Comparison of ENCODE assay signal across 19 cellular contexts in genomic region chr2:187034434-187034833, GRCh38.
DNase-seq lines count a peak whose midpoint lies in the region; ATAC-seq and TF ChIP-seq lines count a peak whose summit lies in the region.
"Had no signal": no experiment of that assay in that cellular context is flagged by ENCODE, and none has a peak within 500 bp of the region (broad histone marks: within the 10 kb centered on the region; RNA-seq: fewer than 3 reads in every experiment).

No MANE protein-coding gene starts in this region.

- in situ Hi-C loops in Caki2 (cut with HindIII; ENCODE audit: low pct_unique_long_range_greater_than_20kb, low sequenced_read_pairs) = no loop called here

- H3K4me3 Mint-ChIP-seq in Calu3 (ENCODE audit: low read depth, unreplicated experiment) = peak overlapping the region; percentile 5
- H3K4me3 Mint-ChIP-seq: CD4-positive, CD25-positive, alpha-beta regulatory T cell; CD8-positive, alpha-beta memory T cell; H9 had no signal

- intact Hi-C loops in Calu3 (cut with micrococcal nuclease; ENCODE audit: unreplicated experiment) = loop anchor here (1.0 kb wide), 1 partner anchor 41 kb away; no protein-coding TSS in a partner anchor

- CTCF ChIA-PET in Calu3 (lab: Charles Lee) = no interaction called here

- no peak for TF ChIP-seq CTCF in Calu3 (IDR thresholded peaks at IDR 0.05; ENCODE audit: unreplicated experiment)

- peak; percentile 53 for DNase-seq in Caki2 (ENCODE audit: low read depth)
- no peak for DNase-seq in Calu3
- DNase-seq in NCI-H146 (lab: John Stamatoyannopoulos, UW) = peak; percentile 35
- DNase-seq in astrocyte of the hippocampus (ENCODE audit: low read depth, low spot score) = peak; percentile 5
- DNase-seq in activated CD8-positive, alpha-beta memory T cell treated with anti-CD3 and anti-CD28 coated beads for 24 hours = no peak
- no peak for DNase-seq in NK-92 treated with Interleukin-12 subunit alpha and Interleukin-12 subunit beta, amount 100 ng/mL, for 24 hours (lab: John Stamatoyannopoulos, UW)
- DNase-seq: ACHN; BE2C; C1 segment of cervical spinal cord; CD4-positive, CD25-positive, alpha-beta regulatory T cell; CD8-positive, alpha-beta memory T cell; COR-L47; DMS153; DND-41; EL; H9; KG1 had no signal

- no peaks in the 10 kb centered on the region for H3K36me3 Mint-ChIP-seq in Calu3 (ENCODE audit: insufficient read depth, unreplicated experiment)
- H3K36me3 Mint-ChIP-seq: CD4-positive, CD25-positive, alpha-beta regulatory T cell; CD8-positive, alpha-beta memory T cell had no signal

- H3K27me3 Mint-ChIP-seq in Calu3 (ENCODE audit: unreplicated experiment) = no peaks in the 10 kb centered on the region
- H3K27me3 Mint-ChIP-seq: CD4-positive, CD25-positive, alpha-beta regulatory T cell; CD8-positive, alpha-beta memory T cell had no signal

- H3K27ac Mint-ChIP-seq in Calu3 (ENCODE audit: unreplicated experiment) = peak overlapping the region; percentile 69
- H3K27ac Mint-ChIP-seq: CD4-positive, CD25-positive, alpha-beta regulatory T cell; CD8-positive, alpha-beta memory T cell had no signal

- no TSS peak for BruUV-seq in Calu3 (replicated peaks; lab: Mats Ljungman, UMichigan)

- H3K9me3 Mint-ChIP-seq in Calu3 (ENCODE audit: low read depth, unreplicated experiment) = no peaks in the 10 kb centered on the region
- H3K9me3 Mint-ChIP-seq: H9 had no signal

- ATAC-seq in HG03175 (IDR thresholded peaks at IDR 0.05; ENCODE audit: unreplicated experiment) = no peak
- ATAC-seq: GM12878 had no signal

- H3K4me1 Mint-ChIP-seq in Calu3 (ENCODE audit: low read depth, unreplicated experiment) = peaks cover 19% of the 10 kb centered on the region
- H3K4me1 Mint-ChIP-seq: CD4-positive, CD25-positive, alpha-beta regulatory T cell; CD8-positive, alpha-beta memory T cell; H9 had no signal

Comparison
In these comparisons a context has a peak if more than half of its experiments do, and no peak if none do; other contexts are left out.
1. DNase-seq: peak in Caki2 (single experiment), NCI-H146 (single experiment) and astrocyte of the hippocampus (single experiment); none in Calu3 (single experiment), activated CD8-positive, alpha-beta memory T cell treated with anti-CD3 and anti-CD28 coated beads for 24 hours (single experiment) and NK-92 treated with Interleukin-12 subunit alpha and Interleukin-12 subunit beta, amount 100 ng/mL, for 24 hours (single experiment).